In genomic region chr10:5143137-5143536, GRCh38 we compare ENCODE assay signal across 33 cellular contexts. TPM values are rescaled to one million over a fixed set of nuclear protein-coding genes. Genes with fewer than 3 reads are reported as not detected.
"Had no signal": no experiment of that assay in that cellular context is flagged by ENCODE, and none has a peak within 500 bp of the region (broad histone marks: within the 10 kb centered on the region; RNA-seq: fewer than 3 reads in every experiment).

No MANE protein-coding gene starts in this region.

- H3K36me3 Mint-ChIP-seq: activated naive CD8-positive, alpha-beta T cell had no signal

- DNase-seq: activated B cell treated with CpG ODN at 0.5 μM for 24 hours; activated CD4-positive, alpha-beta T cell treated with anti-CD3 and anti-CD28 coated beads for 48 hours; activated CD4-positive, alpha-beta T cell treated with anti-CD3 and anti-CD28 coated beads, Interleukin-2, amount 50 U/mL, for 1 hour; activated CD4-positive, alpha-beta T cell treated with anti-CD3 and anti-CD28 coated beads, Interleukin-2, amount 50 U/mL, for 48 hours; activated CD8-positive, alpha-beta memory T cell treated with anti-CD3 and anti-CD28 coated beads for 24 hours; activated CD8-positive, alpha-beta T cell treated with anti-CD3 and anti-CD28 coated beads for 36 hours; activated effector memory CD4-positive, alpha-beta T cell treated with Interleukin-2 at 50 U/mL for 16 hours; activated gamma-delta T cell treated with Interleukin-2 at 50 U/mL for 16 hours; activated naive CD4-positive, alpha-beta T cell treated with anti-CD3 and anti-CD28 coated beads, Interleukin-2, amount 50 U/mL, for 16 hours; activated naive CD4-positive, alpha-beta T cell treated with Interleukin-2 at 50 U/mL for 16 hours; activated T-cell treated with anti-CD3 and anti-CD28 coated beads, Interleukin-2, amount 50 U/mL, for 4 hours; amniotic stem cell; anterior cingulate cortex; caudate nucleus; cortex of kidney; dermis blood vessel endothelial cell; effector CD4-positive, alpha-beta T cell; effector memory CD8-positive, alpha-beta T cell; erythroblast; foreskin keratinocyte; gastrocnemius medialis; T-helper 1 cell; T-helper 17 cell; T1000; WERI-Rb-1 had no signal

- H3K27ac ChIP-seq: esophagus muscularis mucosa, foreskin keratinocyte, gastrocnemius medialis, WERI-Rb-1 had no signal

- H3K36me3 ChIP-seq: esophagus muscularis mucosa, gastrocnemius medialis, WERI-Rb-1 had no signal

- H3K4me1 Mint-ChIP-seq: activated B cell treated with CpG ODN at 0.5 μM for 24 hours; activated T-helper 17 cell treated with anti-CD3 and anti-CD28 coated beads, Interleukin-2, amount 50 U/mL, for 72 hours; T-helper 17 cell had no signal

- H3K27me3 Mint-ChIP-seq: activated B cell treated with CpG ODN at 0.5 μM for 24 hours; activated CD8-positive, alpha-beta T cell treated with anti-CD3 and anti-CD28 coated beads for 36 hours; activated T-helper 17 cell treated with anti-CD3 and anti-CD28 coated beads, Interleukin-2, amount 50 U/mL, for 72 hours; effector memory CD8-positive, alpha-beta T cell; T-helper 17 cell had no signal

- H3K27me3 ChIP-seq: esophagus muscularis mucosa, gastrocnemius medialis had no signal

- H3K4me1 ChIP-seq: esophagus muscularis mucosa, foreskin keratinocyte, gastrocnemius medialis had no signal

- H3K4me3 Mint-ChIP-seq: activated B cell treated with CpG ODN at 0.5 μM for 24 hours; activated CD8-positive, alpha-beta T cell treated with anti-CD3 and anti-CD28 coated beads for 36 hours; activated naive CD8-positive, alpha-beta T cell; activated T-cell treated with anti-CD3 and anti-CD28 coated beads, Interleukin-2, amount 50 U/mL, for 4 hours; activated T-helper 17 cell treated with anti-CD3 and anti-CD28 coated beads, Interleukin-2, amount 50 U/mL, for 72 hours; effector memory CD8-positive, alpha-beta T cell; T-helper 17 cell; T-helper 2 cell treated with Interferon-gamma antibody and Interleukin-4, amounts not matched to agents 5 μg/mL and 100 μg/mL, for 36 hours had no signal

- H3K9me3 ChIP-seq: gastrocnemius medialis had no signal

- H3K4me3 ChIP-seq: esophagus muscularis mucosa, gastrocnemius medialis had no signal

- H3K27ac Mint-ChIP-seq: activated B cell treated with CpG ODN at 0.5 μM for 24 hours; activated CD8-positive, alpha-beta T cell treated with anti-CD3 and anti-CD28 coated beads for 36 hours; activated naive CD8-positive, alpha-beta T cell; activated T-helper 17 cell treated with anti-CD3 and anti-CD28 coated beads, Interleukin-2, amount 50 U/mL, for 72 hours; effector memory CD8-positive, alpha-beta T cell; T-helper 17 cell; T-helper 2 cell treated with Interferon-gamma antibody and Interleukin-4, amounts not matched to agents 5 μg/mL and 100 μg/mL, for 36 hours had no signal

- ATAC-seq: activated CD4-positive, CD25-positive, alpha-beta regulatory T cell treated with anti-CD3 and anti-CD28 coated beads, Interleukin-2, amount 50 U/mL, for 24 hours; activated CD8-positive, alpha-beta T cell treated with anti-CD3 and anti-CD28 coated beads for 36 hours; activated T-cell treated with anti-CD3 and anti-CD28 coated beads, Interleukin-2, amount 50 U/mL, for 4 hours; activated T-helper 17 cell treated with anti-CD3 and anti-CD28 coated beads, Interleukin-2, amount 50 U/mL, for 72 hours; effector memory CD8-positive, alpha-beta T cell; foreskin keratinocyte; gastrocnemius medialis; T-helper 17 cell had no signal

RNA-seq across cellular contexts. Expression of gene AKR1C8, which starts 41.8 kb away (rescaled TPM):
- total RNA-seq: activated B cell treated with CpG ODN at 0.5 μM for 24 hours; activated CD8-positive, alpha-beta T cell treated with anti-CD3 and anti-CD28 coated beads for 36 hours; activated T-cell treated with anti-CD3 and anti-CD28 coated beads, Interleukin-2, amount 50 U/mL, for 4 hours; astrocyte; chondrocyte; esophagus muscularis mucosa; foreskin keratinocyte; glomerular endothelial cell had no signal

RNA-seq across cellular contexts. Expression of gene AKR1C3, which starts 48.9 kb away (rescaled TPM):
- total RNA-seq: activated B cell treated with CpG ODN at 0.5 μM for 24 hours had no signal

RNA-seq across cellular contexts. Expression of gene AKR1C4, which starts 53.5 kb away (rescaled TPM):
- total RNA-seq: activated B cell treated with CpG ODN at 0.5 μM for 24 hours; activated CD8-positive, alpha-beta T cell treated with anti-CD3 and anti-CD28 coated beads for 36 hours; astrocyte; chondrocyte; dermis blood vessel endothelial cell; esophagus muscularis mucosa; foreskin keratinocyte; glomerular endothelial cell; T-helper 17 cell had no signal
